Comparison of ENCODE assay signal across 1 cellular context in the genomic region with DNA sequence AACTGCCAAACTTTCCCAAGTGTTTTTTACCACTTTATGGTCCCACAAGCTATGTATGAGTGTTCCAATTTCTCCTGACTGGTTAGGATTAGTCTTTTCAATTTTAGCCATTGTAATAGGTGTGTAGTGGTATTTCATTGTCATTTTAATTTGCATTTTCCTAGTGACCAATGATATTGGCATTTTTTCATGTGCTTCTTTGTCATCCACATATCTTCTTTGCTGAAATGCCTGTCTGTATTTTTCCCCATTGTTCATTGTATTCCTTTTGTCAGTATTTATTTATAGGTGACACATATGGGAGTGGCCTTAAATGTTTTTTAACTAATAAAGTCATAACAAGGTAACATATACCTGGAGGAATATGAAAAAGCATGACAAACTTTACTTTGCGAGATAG.
TF ChIP-seq lines count a peak whose summit lies in the region.

No MANE protein-coding gene starts in this region.

TF ChIP-seq in HepG2, 621 proteins besides CTCF, POLR2A, EP300 and RAD21:
- TF ChIP-seq NR3C1 (CRISPR knock-in tag; IDR thresholded peaks at IDR 0.05): no peak
- TF ChIP-seq GATAD2A (CRISPR knock-in tag; IDR thresholded peaks at IDR 0.05): no peak
- TF ChIP-seq ZNF567 (CRISPR knock-in tag; IDR thresholded peaks at IDR 0.05; ENCODE audit: borderline replicate concordance): no peak
- TF ChIP-seq YEATS2 (CRISPR knock-in tag; IDR thresholded peaks at IDR 0.05; ENCODE audit: borderline replicate concordance): no peak
- TF ChIP-seq, protein P1, sequence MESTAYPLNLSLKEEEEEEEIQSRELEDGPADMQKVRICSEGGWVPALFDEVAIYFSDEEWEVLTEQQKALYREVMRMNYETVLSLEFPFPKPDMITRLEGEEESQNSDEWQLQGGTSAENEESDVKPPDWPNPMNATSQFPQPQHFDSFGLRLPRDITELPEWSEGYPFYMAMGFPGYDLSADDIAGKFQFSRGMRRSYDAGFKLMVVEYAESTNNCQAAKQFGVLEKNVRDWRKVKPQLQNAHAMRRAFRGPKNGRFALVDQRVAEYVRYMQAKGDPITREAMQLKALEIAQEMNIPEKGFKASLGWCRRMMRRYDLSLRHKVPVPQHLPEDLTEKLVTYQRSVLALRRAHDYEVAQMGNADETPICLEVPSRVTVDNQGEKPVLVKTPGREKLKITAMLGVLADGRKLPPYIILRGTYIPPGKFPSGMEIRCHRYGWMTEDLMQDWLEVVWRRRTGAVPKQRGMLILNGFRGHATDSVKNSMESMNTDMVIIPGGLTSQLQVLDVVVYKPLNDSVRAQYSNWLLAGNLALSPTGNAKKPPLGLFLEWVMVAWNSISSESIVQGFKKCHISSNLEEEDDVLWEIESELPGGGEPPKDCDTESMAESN (CRISPR knock-in tag; conservative IDR thresholded peaks at IDR 0.05): no peak
- TF ChIP-seq ZNF713 (CRISPR knock-in tag; IDR thresholded peaks at IDR 0.05): no peak
- TF ChIP-seq SKI (IDR thresholded peaks at IDR 0.05; ENCODE audit: partially characterized antibody): no peak
- TF ChIP-seq ZNF652 (CRISPR knock-in tag; IDR thresholded peaks at IDR 0.05; ENCODE audit: borderline replicate concordance, low read depth): no peak
- TF ChIP-seq FOXA1 (IDR thresholded peaks at IDR 0.05): no peak
- no peak for TF ChIP-seq FOXA1 (CRISPR knock-in tag; IDR thresholded peaks at IDR 0.05)
- no peak for TF ChIP-seq MBNL3 (CRISPR knock-in tag; conservative IDR thresholded peaks at IDR 0.05)
- no peak for TF ChIP-seq IRF2 (CRISPR knock-in tag; IDR thresholded peaks at IDR 0.05)
- TF ChIP-seq, protein P2, sequence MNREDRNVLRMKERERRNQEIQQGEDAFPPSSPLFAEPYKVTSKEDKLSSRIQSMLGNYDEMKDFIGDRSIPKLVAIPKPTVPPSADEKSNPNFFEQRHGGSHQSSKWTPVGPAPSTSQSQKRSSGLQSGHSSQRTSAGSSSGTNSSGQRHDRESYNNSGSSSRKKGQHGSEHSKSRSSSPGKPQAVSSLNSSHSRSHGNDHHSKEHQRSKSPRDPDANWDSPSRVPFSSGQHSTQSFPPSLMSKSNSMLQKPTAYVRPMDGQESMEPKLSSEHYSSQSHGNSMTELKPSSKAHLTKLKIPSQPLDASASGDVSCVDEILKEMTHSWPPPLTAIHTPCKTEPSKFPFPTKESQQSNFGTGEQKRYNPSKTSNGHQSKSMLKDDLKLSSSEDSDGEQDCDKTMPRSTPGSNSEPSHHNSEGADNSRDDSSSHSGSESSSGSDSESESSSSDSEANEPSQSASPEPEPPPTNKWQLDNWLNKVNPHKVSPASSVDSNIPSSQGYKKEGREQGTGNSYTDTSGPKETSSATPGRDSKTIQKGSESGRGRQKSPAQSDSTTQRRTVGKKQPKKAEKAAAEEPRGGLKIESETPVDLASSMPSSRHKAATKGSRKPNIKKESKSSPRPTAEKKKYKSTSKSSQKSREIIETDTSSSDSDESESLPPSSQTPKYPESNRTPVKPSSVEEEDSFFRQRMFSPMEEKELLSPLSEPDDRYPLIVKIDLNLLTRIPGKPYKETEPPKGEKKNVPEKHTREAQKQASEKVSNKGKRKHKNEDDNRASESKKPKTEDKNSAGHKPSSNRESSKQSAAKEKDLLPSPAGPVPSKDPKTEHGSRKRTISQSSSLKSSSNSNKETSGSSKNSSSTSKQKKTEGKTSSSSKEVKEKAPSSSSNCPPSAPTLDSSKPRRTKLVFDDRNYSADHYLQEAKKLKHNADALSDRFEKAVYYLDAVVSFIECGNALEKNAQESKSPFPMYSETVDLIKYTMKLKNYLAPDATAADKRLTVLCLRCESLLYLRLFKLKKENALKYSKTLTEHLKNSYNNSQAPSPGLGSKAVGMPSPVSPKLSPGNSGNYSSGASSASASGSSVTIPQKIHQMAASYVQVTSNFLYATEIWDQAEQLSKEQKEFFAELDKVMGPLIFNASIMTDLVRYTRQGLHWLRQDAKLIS (CRISPR knock-in tag; IDR thresholded peaks at IDR 0.05): no peak
- TF ChIP-seq HNRNPL (IDR thresholded peaks at IDR 0.05; ENCODE audit: low read depth, low read length): no peak
- TF ChIP-seq BHLHE40 (IDR thresholded peaks at IDR 0.05; ENCODE audit: low read length): no peak
